In the genomic region with DNA sequence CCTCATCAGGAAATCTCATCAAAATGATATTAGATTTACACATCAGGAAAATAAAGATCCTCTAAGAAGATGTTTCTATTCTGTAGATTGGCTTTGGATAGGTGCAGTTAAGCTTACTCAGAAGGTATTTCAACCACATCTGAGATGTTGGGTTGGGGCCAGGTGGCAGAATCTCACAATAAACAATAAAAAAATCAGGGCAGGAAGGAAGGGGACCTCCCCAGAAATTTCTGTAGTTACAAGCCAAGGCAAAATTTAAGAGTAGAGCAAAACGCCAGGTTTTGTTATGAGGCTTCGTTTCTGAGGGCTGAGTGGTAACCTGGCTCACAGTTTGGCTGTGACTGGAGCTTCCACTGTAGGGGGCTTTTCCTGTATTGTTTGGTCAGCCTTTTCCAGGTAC, we compare ENCODE assay signal across 14 cellular contexts.
A peak's percentile ranks its signal among the peaks of the same experiment; 100 is the strongest.
DNase-seq lines count a peak whose midpoint lies in the region; ATAC-seq and TF ChIP-seq lines count a peak whose summit lies in the region.
"Had no signal": no experiment of that assay in that cellular context is flagged by ENCODE, and none has a peak within 500 bp of the region (broad histone marks: within the 10 kb centered on the region; RNA-seq: fewer than 3 reads in every experiment).

No MANE protein-coding gene starts in this region.

- no peak overlapping the region for H3K4me3 ChIP-seq in CD8-positive, alpha-beta T cell (ENCODE audit: low read depth, low read length)
- H3K4me3 ChIP-seq: GM23338 had no signal

- H3K36me3 Mint-ChIP-seq in activated naive CD4-positive, alpha-beta T cell treated with anti-CD3 and anti-CD28 coated beads for 36 hours (ENCODE audit: low read depth) = no peaks in the 10 kb centered on the region
- no peaks in the 10 kb centered on the region for H3K36me3 Mint-ChIP-seq in CD8-positive, alpha-beta T cell
- no peaks in the 10 kb centered on the region for H3K36me3 Mint-ChIP-seq in activated T-helper 17 cell treated with anti-CD3 and anti-CD28 coated beads, Interleukin-2, amount 50 U/mL, for 72 hours (ENCODE audit: low read depth)
- peaks cover 0 to 4% (median 0%) of the 10 kb centered on the region in 3 donors for H3K36me3 Mint-ChIP-seq in naive thymus-derived CD8-positive, alpha-beta T cell
- H3K36me3 Mint-ChIP-seq: CD8-positive, alpha-beta memory T cell had no signal

- peaks cover 36% of the 10 kb centered on the region for H3K4me1 ChIP-seq in CD8-positive, alpha-beta T cell (ENCODE audit: insufficient read depth, low read length)
- H3K4me1 ChIP-seq: Caco-2 had no signal

- H3K9me3 ChIP-seq in CD8-positive, alpha-beta T cell (ENCODE audit: low read length) = no peaks in the 10 kb centered on the region
- H3K9me3 ChIP-seq: Caco-2 had no signal

- TF ChIP-seq CTCF in CD8-positive, alpha-beta T cell (IDR thresholded peaks at IDR 0.05) = no peak

- no peaks in the 10 kb centered on the region for H3K27me3 ChIP-seq in CD8-positive, alpha-beta T cell (ENCODE audit: insufficient read depth, low read length)

- H3K27ac ChIP-seq in CD8-positive, alpha-beta T cell (ENCODE audit: low read depth, low read length) = peak overlapping the region; percentile 21
- H3K27ac ChIP-seq: HL-60 had no signal

- POLR2A ChIA-PET in CD8-positive, alpha-beta T cell (lab: Charles Lee) = interaction anchor here (0.6 kb wide), 2 partner anchors 23 to 302 kb away, joined by 3 read pairs; no protein-coding TSS in a partner anchor
- POLR2A ChIA-PET in naive thymus-derived CD8-positive, alpha-beta T cell (lab: Charles Lee) = interaction anchor here (1.1 to 2.3 kb wide), 2 partner anchors 17 to 83 kb away, joined by 4 to 14 read pairs; no protein-coding TSS in a partner anchor

- H3K9me3 Mint-ChIP-seq in activated naive CD4-positive, alpha-beta T cell treated with anti-CD3 and anti-CD28 coated beads for 36 hours = peaks cover 2% of the 10 kb centered on the region
- peaks cover 2% of the 10 kb centered on the region for H3K9me3 Mint-ChIP-seq in CD8-positive, alpha-beta T cell
- no peaks in the 10 kb centered on the region for H3K9me3 Mint-ChIP-seq in activated T-helper 17 cell treated with anti-CD3 and anti-CD28 coated beads, Interleukin-2, amount 50 U/mL, for 72 hours
- H3K9me3 Mint-ChIP-seq in naive thymus-derived CD8-positive, alpha-beta T cell = peaks cover 0 to 9% (median 2%) of the 10 kb centered on the region in 9 donors
- H3K9me3 Mint-ChIP-seq: CD8-positive, alpha-beta memory T cell had no signal

- intact Hi-C loops in activated naive CD4-positive, alpha-beta T cell treated with anti-CD3 and anti-CD28 coated beads for 36 hours (cut with micrococcal nuclease) = no loop called here
- intact Hi-C loops in CD8-positive, alpha-beta T cell (cut with DNase I, micrococcal nuclease) = loop anchor here in 1 of 2 experiments (10.0 kb wide), 1 partner anchor 83 kb away; a partner anchor contains a TSS

- CTCF ChIA-PET in activated naive CD4-positive, alpha-beta T cell treated with anti-CD3 and anti-CD28 coated beads for 36 hours (lab: Charles Lee) = no interaction called here
- CTCF ChIA-PET in CD8-positive, alpha-beta T cell (lab: Charles Lee) = interaction anchor here (1.4 to 1.6 kb wide), 2 partner anchors 10 to 14 kb away, joined by 3 read pairs; no protein-coding TSS in a partner anchor

- H3K27me3 Mint-ChIP-seq in activated naive CD4-positive, alpha-beta T cell treated with anti-CD3 and anti-CD28 coated beads for 36 hours (ENCODE audit: low read depth) = peaks cover 7% of the 10 kb centered on the region
- peaks cover 3% of the 10 kb centered on the region for H3K27me3 Mint-ChIP-seq in CD8-positive, alpha-beta T cell (ENCODE audit: low read depth)
- no peaks in the 10 kb centered on the region for H3K27me3 Mint-ChIP-seq in activated T-helper 17 cell treated with anti-CD3 and anti-CD28 coated beads, Interleukin-2, amount 50 U/mL, for 72 hours
- peaks cover 0 to 3% (median 1%) of the 10 kb centered on the region in 5 donors for H3K27me3 Mint-ChIP-seq in naive thymus-derived CD8-positive, alpha-beta T cell

- no peaks in the 10 kb centered on the region for H3K36me3 ChIP-seq in CD8-positive, alpha-beta T cell (ENCODE audit: insufficient read depth, low read length)

- no peak overlapping the region for H3K4me3 Mint-ChIP-seq in activated naive CD4-positive, alpha-beta T cell treated with anti-CD3 and anti-CD28 coated beads for 36 hours
- peak overlapping the region; percentile 57 for H3K4me3 Mint-ChIP-seq in CD8-positive, alpha-beta T cell
- H3K4me3 Mint-ChIP-seq in activated T-helper 17 cell treated with anti-CD3 and anti-CD28 coated beads, Interleukin-2, amount 50 U/mL, for 72 hours = no peak overlapping the region
- H3K4me3 Mint-ChIP-seq in naive thymus-derived CD8-positive, alpha-beta T cell = peak overlapping the region in 8 of 10 donors; percentile 4 to 79 (median 40)
- H3K4me3 Mint-ChIP-seq: B cell; CD8-positive, alpha-beta memory T cell; GM23338 had no signal

- H3K4me1 Mint-ChIP-seq in activated naive CD4-positive, alpha-beta T cell treated with anti-CD3 and anti-CD28 coated beads for 36 hours (ENCODE audit: low read depth) = peaks cover 3% of the 10 kb centered on the region
- peaks cover 21% of the 10 kb centered on the region for H3K4me1 Mint-ChIP-seq in CD8-positive, alpha-beta T cell (ENCODE audit: low read depth)
- peaks cover 9% of the 10 kb centered on the region for H3K4me1 Mint-ChIP-seq in activated T-helper 17 cell treated with anti-CD3 and anti-CD28 coated beads, Interleukin-2, amount 50 U/mL, for 72 hours
- peaks cover 17 to 42% (median 28%) of the 10 kb centered on the region in 4 donors for H3K4me1 Mint-ChIP-seq in naive thymus-derived CD8-positive, alpha-beta T cell
- H3K4me1 Mint-ChIP-seq: B cell had no signal

- H3K27ac Mint-ChIP-seq in activated naive CD4-positive, alpha-beta T cell treated with anti-CD3 and anti-CD28 coated beads for 36 hours = no peak overlapping the region
- peak overlapping the region; percentile 89 for H3K27ac Mint-ChIP-seq in CD8-positive, alpha-beta T cell
- no peak overlapping the region for H3K27ac Mint-ChIP-seq in activated T-helper 17 cell treated with anti-CD3 and anti-CD28 coated beads, Interleukin-2, amount 50 U/mL, for 72 hours
- H3K27ac Mint-ChIP-seq in naive thymus-derived CD8-positive, alpha-beta T cell = peak overlapping the region; percentile 35 to 93 (median 83)
- H3K27ac Mint-ChIP-seq: B cell, GM23338 had no signal

- DNase-seq in activated naive CD4-positive, alpha-beta T cell treated with anti-CD3 and anti-CD28 coated beads for 36 hours = peak; percentile 19
- no peak for DNase-seq in activated naive CD4-positive, alpha-beta T cell treated with anti-CD3 and anti-CD28 coated beads, Interleukin-2, amount 50 U/mL, for 16 hours
- peak in 4 of 7 experiments; percentile 9 to 58 (median 36) for DNase-seq in CD8-positive, alpha-beta T cell
- DNase-seq in naive thymus-derived CD8-positive, alpha-beta T cell = peak in 8 of 10 donors; percentile 7 to 78 (median 53)
- no peak for DNase-seq in T-helper 2 cell
- DNase-seq: C1 segment of cervical spinal cord, Caco-2, H7 had no signal

- peak; percentile 55 for ATAC-seq in CD8-positive, alpha-beta T cell
- peak; percentile 70 for ATAC-seq in activated T-helper 17 cell treated with anti-CD3 and anti-CD28 coated beads, Interleukin-2, amount 50 U/mL, for 72 hours (replicated peaks)
- peak; percentile 94 to 96 for ATAC-seq in naive thymus-derived CD8-positive, alpha-beta T cell
- ATAC-seq in GM21717 (IDR thresholded peaks at IDR 0.05; ENCODE audit: unreplicated experiment) = no peak
- ATAC-seq: GM23338 had no signal

Comparison
In these comparisons a context has a peak if more than half of its experiments do, and no peak if none do; other contexts are left out.
1. DNase-seq: peak in activated naive CD4-positive, alpha-beta T cell treated with anti-CD3 and anti-CD28 coated beads for 36 hours (single experiment), CD8-positive, alpha-beta T cell (4 of 7) and naive thymus-derived CD8-positive, alpha-beta T cell (8 of 10); none in activated naive CD4-positive, alpha-beta T cell treated with anti-CD3 and anti-CD28 coated beads, Interleukin-2, amount 50 U/mL, for 16 hours (single experiment) and T-helper 2 cell (0 of 5).
2. H3K27ac Mint-ChIP-seq: peak in CD8-positive, alpha-beta T cell (single experiment) and naive thymus-derived CD8-positive, alpha-beta T cell (10 of 10); none in activated naive CD4-positive, alpha-beta T cell treated with anti-CD3 and anti-CD28 coated beads for 36 hours (single experiment) and activated T-helper 17 cell treated with anti-CD3 and anti-CD28 coated beads, Interleukin-2, amount 50 U/mL, for 72 hours (single experiment).
3. H3K4me3 Mint-ChIP-seq: peak in CD8-positive, alpha-beta T cell (single experiment) and naive thymus-derived CD8-positive, alpha-beta T cell (8 of 10); none in activated naive CD4-positive, alpha-beta T cell treated with anti-CD3 and anti-CD28 coated beads for 36 hours (single experiment) and activated T-helper 17 cell treated with anti-CD3 and anti-CD28 coated beads, Interleukin-2, amount 50 U/mL, for 72 hours (single experiment).